Comparison of ENCODE assay signal across 8 cellular contexts in genomic region chr18:12038661-12039417, GRCh38. TPM values are rescaled to one million over a fixed set of nuclear protein-coding genes. Genes with fewer than 3 reads are reported as not detected.
DNase-seq lines count a peak whose midpoint lies in the region; ATAC-seq and TF ChIP-seq lines count a peak whose summit lies in the region.

No MANE protein-coding gene starts in this region.

- ATAC-seq in GM21360 (IDR thresholded peaks at IDR 0.05; ENCODE audit: unreplicated experiment) = peak; percentile 72
- ATAC-seq in natural killer cell treated with Interleukin-12 subunit alpha and Interleukin-12 subunit beta and Interleukin-15 and Interleukin-18, amount 100 ng/mL, for 72 hours = peak; percentile 90 to 93
- ATAC-seq in stimulated activated naive B cell treated with anti-CD40 and anti-IgM and Interleukin-4, amounts not matched to agents 10 μg/mL and 1 μg/mL and 100 μg/mL, for 72 hours (replicated peaks) = peak; percentile 90 to 91

- peak; percentile 56 for DNase-seq in COR-L47 (lab: John Stamatoyannopoulos, UW)
- DNase-seq in RPMI8226 = peak; percentile 80
- DNase-seq in activated T-helper 9 cell treated with anti-CD3 and anti-CD28 coated beads, Interleukin-2, amount 50 U/mL, for 16 hours (ENCODE audit: low read depth) = peak; percentile 60
- peak; percentile 71 for DNase-seq in fibroblast of the aortic adventitia (ENCODE audit: low read depth)
- peak; percentile 86 for DNase-seq in natural killer cell treated with Interleukin-12 subunit alpha and Interleukin-12 subunit beta and Interleukin-15 and Interleukin-18, amount 100 ng/mL, for 72 hours (ENCODE audit: low spot score)
- peak; percentile 66 for DNase-seq in stimulated activated naive B cell treated with anti-CD40 and anti-IgM and Interleukin-4, amounts not matched to agents 10 μg/mL and 1 μg/mL and 100 μg/mL, for 72 hours

- no peaks in the 10 kb centered on the region for H3K9me3 ChIP-seq in HUES6 (ENCODE audit: control insufficient read depth, insufficient read depth, low read depth, low read length)

- H3K9me3 Mint-ChIP-seq in natural killer cell treated with Interleukin-12 subunit alpha and Interleukin-12 subunit beta and Interleukin-15 and Interleukin-18, amount 100 ng/mL, for 72 hours = no peaks in the 10 kb centered on the region
- H3K9me3 Mint-ChIP-seq in stimulated activated naive B cell treated with anti-CD40 and anti-IgM and Interleukin-4, amounts not matched to agents 10 μg/mL and 1 μg/mL and 100 μg/mL, for 72 hours = no peaks in the 10 kb centered on the region

- peak overlapping the region; percentile 72 for H3K9ac ChIP-seq in HUES6 (ENCODE audit: low read length)

- no peak overlapping the region for H3K27ac Mint-ChIP-seq in natural killer cell treated with Interleukin-12 subunit alpha and Interleukin-12 subunit beta and Interleukin-15 and Interleukin-18, amount 100 ng/mL, for 72 hours
- peak overlapping the region; percentile 59 for H3K27ac Mint-ChIP-seq in stimulated activated naive B cell treated with anti-CD40 and anti-IgM and Interleukin-4, amounts not matched to agents 10 μg/mL and 1 μg/mL and 100 μg/mL, for 72 hours

- H3K4me3 ChIP-seq in HUES6 (ENCODE audit: low read depth, low read length) (peak overlapping the region; percentile 92), fibroblast of the aortic adventitia (ENCODE audit: low read depth, low read length) (peak overlapping the region; percentile 65)

- peaks cover 18% of the 10 kb centered on the region for H3K27me3 ChIP-seq in HUES6 (ENCODE audit: control insufficient read depth, insufficient read depth, low read length)

- H3K27me3 Mint-ChIP-seq in natural killer cell treated with Interleukin-12 subunit alpha and Interleukin-12 subunit beta and Interleukin-15 and Interleukin-18, amount 100 ng/mL, for 72 hours = peaks cover 8 to 14% of the 10 kb centered on the region in 2 donors
- H3K27me3 Mint-ChIP-seq in stimulated activated naive B cell treated with anti-CD40 and anti-IgM and Interleukin-4, amounts not matched to agents 10 μg/mL and 1 μg/mL and 100 μg/mL, for 72 hours = peaks cover 37 to 48% of the 10 kb centered on the region in 2 donors

- peak; percentile 90 for TF ChIP-seq CTCF in fibroblast of the aortic adventitia (IDR thresholded peaks at IDR 0.05; ENCODE audit: insufficient read depth, low read length)

- H3K4me1 ChIP-seq in HUES6 (ENCODE audit: control insufficient read depth, insufficient read depth, low read length) = peaks cover 9% of the 10 kb centered on the region; the same call in 1 of the 2 replicates

- peaks cover 0 to 5% of the 10 kb centered on the region in 2 donors for H3K4me1 Mint-ChIP-seq in natural killer cell treated with Interleukin-12 subunit alpha and Interleukin-12 subunit beta and Interleukin-15 and Interleukin-18, amount 100 ng/mL, for 72 hours (ENCODE audit: low read depth in 2 of 2)
- peaks cover 19 to 26% of the 10 kb centered on the region in 2 donors for H3K4me1 Mint-ChIP-seq in stimulated activated naive B cell treated with anti-CD40 and anti-IgM and Interleukin-4, amounts not matched to agents 10 μg/mL and 1 μg/mL and 100 μg/mL, for 72 hours

- H3K36me3 Mint-ChIP-seq in natural killer cell treated with Interleukin-12 subunit alpha and Interleukin-12 subunit beta and Interleukin-15 and Interleukin-18, amount 100 ng/mL, for 72 hours = no peaks in the 10 kb centered on the region
- no peaks in the 10 kb centered on the region for H3K36me3 Mint-ChIP-seq in stimulated activated naive B cell treated with anti-CD40 and anti-IgM and Interleukin-4, amounts not matched to agents 10 μg/mL and 1 μg/mL and 100 μg/mL, for 72 hours

- no peaks in the 10 kb centered on the region for H3K36me3 ChIP-seq in HUES6 (ENCODE audit: control insufficient read depth, insufficient read depth, low read length)

- H3K27ac ChIP-seq in HUES6 (ENCODE audit: low read depth, low read length) = no peak overlapping the region

- peak overlapping the region; percentile 49 for H3K4me3 Mint-ChIP-seq in natural killer cell treated with Interleukin-12 subunit alpha and Interleukin-12 subunit beta and Interleukin-15 and Interleukin-18, amount 100 ng/mL, for 72 hours
- peak overlapping the region; percentile 86 to 88 for H3K4me3 Mint-ChIP-seq in stimulated activated naive B cell treated with anti-CD40 and anti-IgM and Interleukin-4, amounts not matched to agents 10 μg/mL and 1 μg/mL and 100 μg/mL, for 72 hours

RNA-seq across cellular contexts. Expression of gene ANKRD62, which starts 54.8 kb away (rescaled TPM):
- total RNA-seq in fibroblast of the aortic adventitia (ENCODE audit: low replicate concordance) = not detected in 2 replicates
- total RNA-seq in natural killer cell treated with Interleukin-12 subunit alpha and Interleukin-12 subunit beta and Interleukin-15 and Interleukin-18, amount 100 ng/mL, for 72 hours = not detected

RNA-seq across cellular contexts. Expression of gene IMPA2, which starts 57.5 kb away (rescaled TPM):
- 6.9 and 14.1 TPM in 2 replicates for total RNA-seq in fibroblast of the aortic adventitia (ENCODE audit: low replicate concordance)
- 10 to 100 TPM in 1 of 2 donors, 1 to 10 TPM in 1; 8.6 to 12.0 TPM for total RNA-seq in natural killer cell treated with Interleukin-12 subunit alpha and Interleukin-12 subunit beta and Interleukin-15 and Interleukin-18, amount 100 ng/mL, for 72 hours
